ENCODE assay signal across 10 cellular contexts in genomic region chr9:130118841-130119520, GRCh38. TPM values are rescaled to one million over a fixed set of nuclear protein-coding genes. Genes with fewer than 3 reads are reported as not detected.
DNase-seq lines count a peak whose midpoint lies in the region; ATAC-seq and TF ChIP-seq lines count a peak whose summit lies in the region.
"Had no signal": no experiment of that assay in that cellular context is flagged by ENCODE, and none has a peak within 500 bp of the region (broad histone marks: within the 10 kb centered on the region; RNA-seq: fewer than 3 reads in every experiment).

No MANE protein-coding gene starts in this region.

- DNase-seq in activated T-cell treated with anti-CD3 and anti-CD28 coated beads, Interleukin-2, amount 50 U/mL, for 24 hours, result no peak
- no peak for DNase-seq in activated T-cell treated with anti-CD3 and anti-CD28 coated beads, Interleukin-2, amount 50 U/mL, for 48 hours
- DNase-seq in PC-9 (peak in 1 of 2 experiments; percentile 85), transverse colon (no peak), HEK293T (ENCODE audit: extremely low spot score) (no peak), EL (no peak)

- H3K27me3 Mint-ChIP-seq in activated T-cell treated with anti-CD3 and anti-CD28 coated beads, Interleukin-2, amount 50 U/mL, for 24 hours, result no peaks in the 10 kb centered on the region

- H3K36me3 ChIP-seq in PC-9 (ENCODE audit: low read depth) (no peaks in the 10 kb centered on the region), transverse colon (peaks cover 0 to 3% (median 0%) of the 10 kb centered on the region in 4 donors)

- ATAC-seq in HG02973 (IDR thresholded peaks at IDR 0.05; ENCODE audit: unreplicated experiment), result no peak

- no peaks in the 10 kb centered on the region for H3K27me3 ChIP-seq in PC-9 (ENCODE audit: insufficient read depth, low read depth)
- no peaks in the 10 kb centered on the region for H3K27me3 ChIP-seq in transverse colon
- H3K27me3 ChIP-seq: ascending aorta, upper lobe of left lung had no signal

- H3K9me3 Mint-ChIP-seq in activated T-cell treated with anti-CD3 and anti-CD28 coated beads, Interleukin-2, amount 50 U/mL, for 24 hours, result no peaks in the 10 kb centered on the region

- no peaks in the 10 kb centered on the region for H3K79me2 ChIP-seq in PC-9 (ENCODE audit: low read depth)

- in situ Hi-C loops in transverse colon (cut with MboI; ENCODE audit: low pct_ligation_motif_present in 1 of 4, low pct_unique_long_range_greater_than_20kb in 1 of 4, low sequenced_read_pairs in 3 of 4), result loop anchor here in 3 of 4 donors (10.0 to 25.0 kb wide), 3 partner anchors 116 to 218 kb away; no protein-coding TSS in a partner anchor

- no peaks in the 10 kb centered on the region for H4K20me1 ChIP-seq in PC-9 (ENCODE audit: insufficient read depth)

- no peaks in the 10 kb centered on the region for H3F3A ChIP-seq in PC-9 (ENCODE audit: insufficient read depth, low read depth)

- no peak for TF ChIP-seq POLR2A in transverse colon (IDR thresholded peaks at IDR 0.05)

- H3K9me3 ChIP-seq in PC-9 (ENCODE audit: insufficient read depth, low read depth), result no peaks in the 10 kb centered on the region
- no peaks in the 10 kb centered on the region for H3K9me3 ChIP-seq in iPS-18c (ENCODE audit: control insufficient read depth, insufficient read depth, low read length)
- no peaks in the 10 kb centered on the region for H3K9me3 ChIP-seq in transverse colon
- H3K9me3 ChIP-seq: ascending aorta, upper lobe of left lung had no signal

- POLR2A ChIA-PET in PC-9 (lab: Charles Lee; ENCODE audit: unreplicated experiment) (interaction anchor here (0.7 kb wide), 1 partner anchor 342 kb away, joined by 3 read pairs; no protein-coding TSS in a partner anchor), HEK293T (lab: Yijun Ruan, JAX) (no interaction called here)

- intact Hi-C loops in PC-9 (cut with micrococcal nuclease; ENCODE audit: unreplicated experiment), result loop anchor here (2.0 kb wide), 1 partner anchor 68 kb away; no protein-coding TSS in a partner anchor
- intact Hi-C loops in transverse colon (cut with DNase I; ENCODE audit: low total_unique reads), result loop anchor here (5.0 kb wide), 1 partner anchor 73 kb away; no protein-coding TSS in a partner anchor

- H3K4me3 ChIP-seq in PC-9 (no peak overlapping the region), iPS-18c (ENCODE audit: insufficient read depth, low read depth, low read length) (peak overlapping the region; percentile 24; the same call in 1 of the 2 replicates), transverse colon (no peak overlapping the region)
- H3K4me3 ChIP-seq: ascending aorta, upper lobe of left lung had no signal

- H3K27ac Mint-ChIP-seq in activated T-cell treated with anti-CD3 and anti-CD28 coated beads, Interleukin-2, amount 50 U/mL, for 24 hours, result peak overlapping the region; percentile 82

- no peak overlapping the region for H3K4me2 ChIP-seq in PC-9

- H3K4me1 ChIP-seq in PC-9 (replicated peaks; ENCODE audit: insufficient read depth) (peaks cover 13% of the 10 kb centered on the region), transverse colon (peaks cover 0 to 21% (median 15%) of the 10 kb centered on the region in 4 donors)
- H3K4me1 ChIP-seq: upper lobe of left lung had no signal

- H3K4me3 Mint-ChIP-seq in activated T-cell treated with anti-CD3 and anti-CD28 coated beads, Interleukin-2, amount 50 U/mL, for 24 hours, result no peak overlapping the region

- CTCF ChIA-PET in PC-9 (lab: Charles Lee) (interaction anchor here (1.1 kb wide), 1 partner anchor 297 kb away, joined by 4 read pairs; no protein-coding TSS in a partner anchor), HEK293T (lab: Yijun Ruan, JAX) (interaction anchor here (0.6 kb wide), 1 partner anchor 295 kb away, joined by 5 read pairs; no protein-coding TSS in a partner anchor)

- H3K36me3 Mint-ChIP-seq in activated T-cell treated with anti-CD3 and anti-CD28 coated beads, Interleukin-2, amount 50 U/mL, for 24 hours (ENCODE audit: low read depth), result peaks cover 77% of the 10 kb centered on the region

- TSS peak; percentile 39 for BruUV-seq in PC-9 (replicated peaks; lab: Mats Ljungman, UMichigan)

- H2AFZ ChIP-seq in PC-9, result no peak overlapping the region

- H3K9me2 ChIP-seq in PC-9 (ENCODE audit: insufficient read depth), result no peaks in the 10 kb centered on the region

- 85% methylated on average over 17 of the region's 17 CpGs; no CpG with 5 or more reads in 1 of the 2 donors for WGBS in transverse colon (ENCODE audit: low coverage in 1 of 2), 2 donors

- TF ChIP-seq EP300 in transverse colon (IDR thresholded peaks at IDR 0.05; ENCODE audit: low read depth), result no peak

- H3K27ac ChIP-seq in PC-9, result no peak overlapping the region
- peak overlapping the region; percentile 59 to 84 (median 81) for H3K27ac ChIP-seq in transverse colon
- H3K27ac ChIP-seq: upper lobe of left lung had no signal

- TF ChIP-seq CTCF in PC-9 (conservative IDR thresholded peaks at IDR 0.05) (no peak), transverse colon (IDR thresholded peaks at IDR 0.05) (no peak)

- H3K4me1 Mint-ChIP-seq in activated T-cell treated with anti-CD3 and anti-CD28 coated beads, Interleukin-2, amount 50 U/mL, for 24 hours (ENCODE audit: low read depth), result peaks cover 13% of the 10 kb centered on the region

TF ChIP-seq in HEK293T, 16 proteins besides CTCF, POLR2A, EP300 and RAD21:
- TF ChIP-seq FOXM1 (IDR thresholded peaks at IDR 0.05; ENCODE audit: borderline replicate concordance) (no peak), BHLHE40 (IDR thresholded peaks at IDR 0.05; ENCODE audit: borderline replicate concordance) (no peak), NFRKB (IDR thresholded peaks at IDR 0.05) (no peak), TARDBP (IDR thresholded peaks at IDR 0.05) (no peak)

RNA-seq across cellular contexts. Expression of gene NCS1, which starts 53.2 kb away (rescaled TPM):
- total RNA-seq in PC-9 (2021), result 53.0 and 59.2 TPM in 2 replicates
- 10 to 100 TPM; 11.9 to 66.5 (median 25.9) TPM for total RNA-seq in transverse colon
